Comparison of ENCODE assay signal across 8 cellular contexts in genomic region chr9:34957492-34958410, GRCh38. TPM values are rescaled to one million over a fixed set of nuclear protein-coding genes. Genes with fewer than 3 reads are reported as not detected.
DNase-seq lines count a peak whose midpoint lies in the region; ATAC-seq, FAIRE-seq and TF ChIP-seq lines count a peak whose summit lies in the region.

TSS of gene PHF24 (plus strand) at chr9:34958285. CDS start at chr9:34971299, 13,014 bp downstream.

- H3K27me3 ChIP-seq in lower lobe of right lung (ENCODE audit: low read depth) (peaks cover 27% of the 10 kb centered on the region), stomach smooth muscle (ENCODE audit: control insufficient read depth in 1 of 2, insufficient read depth in 2 of 2, low read length in 2 of 2) (peaks cover 25 to 28% of the 10 kb centered on the region in 2 donors)

- no peaks in the 10 kb centered on the region for H3K9me3 ChIP-seq in lower lobe of right lung
- H3K9me3 ChIP-seq in stomach smooth muscle (ENCODE audit: control insufficient read depth in 2 of 2, low read length in 2 of 2): no peaks in the 10 kb centered on the region

- intact Hi-C loops in lower lobe of right lung (cut with DNase I): no loop called here

- H3K36me3 ChIP-seq in lower lobe of right lung (no peaks in the 10 kb centered on the region), stomach smooth muscle (ENCODE audit: control insufficient read depth in 2 of 2, insufficient read depth in 2 of 2, low read length in 2 of 2) (no peaks in the 10 kb centered on the region)

- no peak within 1 kb of the TSS for H3K27ac ChIP-seq in lower lobe of right lung
- H3K27ac ChIP-seq in stomach smooth muscle (ENCODE audit: low read length): no peak within 1 kb of the TSS

- peak within 1 kb of the TSS; percentile 43 for H3K4me3 ChIP-seq in lower lobe of right lung
- H3K4me3 ChIP-seq in stomach smooth muscle (ENCODE audit: low read length in 2 of 2): peak within 1 kb of the TSS; percentile 46 to 63

- peaks cover 4% of the 10 kb centered on the region for H3K4me1 ChIP-seq in lower lobe of right lung
- H3K4me1 ChIP-seq in stomach smooth muscle (ENCODE audit: control insufficient read depth, insufficient read depth, low read length): peaks cover 9% of the 10 kb centered on the region

- peak; percentile 50 for ATAC-seq in GM18498 (IDR thresholded peaks at IDR 0.05; ENCODE audit: unreplicated experiment)
- ATAC-seq in lower lobe of right lung: peak; percentile 61 to 80
- no peak for ATAC-seq in GM19328 (IDR thresholded peaks at IDR 0.05; ENCODE audit: unreplicated experiment)

- DNase-seq in RPMI7951 (ENCODE audit: low read depth) (peak; percentile 7), cerebellum (ENCODE audit: low spot score) (peak; percentile 54), lower lobe of right lung (no peak), H54 (ENCODE audit: insufficient read length, low spot score) (no peak), HTR-8/SVneo (ENCODE audit: insufficient read length, low spot score) (no peak)

- FAIRE-seq in H54 (lab: Jason Lieb, UNC): no peak
- FAIRE-seq in HTR-8/SVneo (lab: Jason Lieb, UNC): no peak

- H3K9ac ChIP-seq in stomach smooth muscle (ENCODE audit: low read length in 2 of 2): no peak within 1 kb of the TSS

- TF ChIP-seq CTCF in lower lobe of right lung (IDR thresholded peaks at IDR 0.05): no peak

- no peak for TF ChIP-seq POLR2A in H54 (IDR thresholded peaks at IDR 0.05; ENCODE audit: low read depth, low read length)

RNA-seq across cellular contexts. Expression of gene PHF24, which starts in this region (rescaled TPM):
- not detected in 2 replicates for total RNA-seq in RPMI7951 (2014; rRNA removed; shearing (Covaris generic))
- total RNA-seq in cerebellum (12.0 TPM), lower lobe of right lung (1.3 TPM)

Comparison
In these comparisons a context has a peak if more than half of its experiments do, and no peak if none do; other contexts are left out.
1. Peak in DNase-seq in RPMI7951; RNA of the gene not detected or under 1 TPM.